1 cellular context compared by ENCODE assay signal in genomic region chr12:49662998-49663843, GRCh38.
TF ChIP-seq lines count a peak whose summit lies in the region.

No MANE protein-coding gene starts in this region.

TF ChIP-seq in H1, 55 proteins besides CTCF, POLR2A, EP300 and RAD21:
- peak; percentile 35; the same call in 1 of the 2 replicates for TF ChIP-seq GABPA (IDR thresholded peaks at IDR 0.05; ENCODE audit: borderline replicate concordance, insufficient read depth, low read length)
- TF ChIP-seq SUZ12 (IDR thresholded peaks at IDR 0.05; ENCODE audit: low read length): no peak
